30 cellular contexts compared by ENCODE assay signal in the genomic region with DNA sequence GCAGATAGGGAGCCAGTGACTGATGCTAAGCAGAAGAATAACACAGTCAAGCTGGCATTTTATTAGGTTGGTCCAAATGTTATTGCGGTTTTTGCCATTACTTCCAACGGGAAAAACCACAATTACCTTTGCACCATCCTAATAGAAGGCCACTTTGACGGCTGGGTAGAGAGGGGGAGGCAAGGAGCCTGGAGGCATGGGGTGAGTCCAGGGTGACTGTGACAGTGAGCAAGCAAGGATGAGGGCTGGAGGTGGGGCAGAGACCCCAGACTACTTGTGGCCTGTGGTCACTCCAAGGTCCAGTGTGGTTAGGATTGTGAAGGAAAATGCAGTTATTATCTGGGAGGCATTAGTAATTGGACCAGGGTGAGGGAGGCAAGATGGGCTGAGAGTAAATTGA.
"Had no signal": no experiment of that assay in that cellular context is flagged by ENCODE, and none has a peak within 500 bp of the region (broad histone marks: within the 10 kb centered on the region; RNA-seq: fewer than 3 reads in every experiment).

No MANE protein-coding gene starts in this region.

- H3K9me3 ChIP-seq: neutrophil, pancreas, psoas muscle, suprapubic skin, testis, tibial artery, transverse colon, uterus had no signal

- H3K4me2 ChIP-seq: smooth muscle cell had no signal

- H3K27ac ChIP-seq: neutrophil, pancreas, psoas muscle, skin epidermis, spleen, suprapubic skin, testis, tibial artery, transverse colon, uterus had no signal

- H3K27ac Mint-ChIP-seq: naive thymus-derived CD8-positive, alpha-beta T cell; natural killer cell treated with Interleukin-12 subunit alpha and Interleukin-12 subunit beta and Interleukin-15 and Interleukin-18, amount 100 ng/mL, for 72 hours; nephron progenitor cell; stimulated activated memory B cell treated with anti-CD40 and anti-IgM and Interleukin-4, amounts not matched to agents 10 μg/mL and 1 μg/mL and 100 μg/mL, for 72 hours; type B pancreatic cell had no signal

- H3K4me3 ChIP-seq: pancreas, psoas muscle, skin epidermis, smooth muscle cell, spleen, suprapubic skin, testis, tibial artery, transverse colon, uterus had no signal

- FAIRE-seq: pancreas had no signal

- H3K36me3 ChIP-seq: neutrophil, pancreas, spleen, suprapubic skin, tibial artery, transverse colon, uterus had no signal

- DNase-seq: naive B cell; naive thymus-derived CD8-positive, alpha-beta T cell; nephron progenitor cell; nucleus accumbens; pancreas; psoas muscle; right cardiac atrium; spleen; stimulated activated CD4-positive, alpha-beta T cell treated with anti-CD3 and anti-CD28 coated beads, Interleukin-12 subunit alpha, Interleukin-12 subunit beta, amount 100 ng/mL, for 4 hours; stimulated activated CD4-positive, alpha-beta T cell treated with anti-CD3 and anti-CD28 coated beads, Interleukin-1b, Interleukin-23, amount 100 ng/mL, for 48 hours; stimulated activated CD4-positive, alpha-beta T cell treated with anti-CD3 and anti-CD28 coated beads, Interleukin-4, amount 100 ng/mL, for 1 hour; stimulated activated CD4-positive, alpha-beta T cell treated with anti-CD3 and anti-CD28 coated beads, Interleukin-4, amount 100 ng/mL, for 4 hours; stimulated activated CD8-positive, alpha-beta memory T cell treated with anti-CD3 and anti-CD28 coated beads, Interleukin-4, amount 100 ng/mL, for 48 hours; stimulated activated naive CD4-positive, alpha-beta T cell; stimulated activated naive CD8-positive, alpha-beta T cell treated with anti-CD3 and anti-CD28 coated beads, Interleukin-15, amount 100 ng/mL, for 72 hours; stimulated activated naive CD8-positive, alpha-beta T cell treated with anti-CD3 and anti-CD28 coated beads, Interleukin-15, Interleukin-2, amounts not matched to agents 100 U/mL and 50 U/mL, for 24 hours; substantia nigra; testis; tibial artery; transverse colon; uterus had no signal

- H3K4me1 Mint-ChIP-seq: naive B cell; naive thymus-derived CD8-positive, alpha-beta T cell; nephron progenitor cell; neural crest cell; stimulated activated memory B cell treated with anti-CD40 and anti-IgM and Interleukin-4, amounts not matched to agents 10 μg/mL and 1 μg/mL and 100 μg/mL, for 72 hours; stimulated activated naive CD8-positive, alpha-beta T cell treated with anti-CD3 and anti-CD28 coated beads, Interleukin-15, amount 100 ng/mL, for 72 hours had no signal

- H3K36me3 Mint-ChIP-seq: naive B cell; naive thymus-derived CD8-positive, alpha-beta T cell; natural killer cell treated with Interleukin-12 subunit alpha and Interleukin-12 subunit beta and Interleukin-15 and Interleukin-18, amount 100 ng/mL, for 72 hours; stimulated activated memory B cell treated with anti-CD40 and anti-IgM and Interleukin-4, amounts not matched to agents 10 μg/mL and 1 μg/mL and 100 μg/mL, for 72 hours had no signal

- H3K27me3 ChIP-seq: neutrophil, pancreas, testis, transverse colon, uterus had no signal

- ATAC-seq: naive thymus-derived CD8-positive, alpha-beta T cell; natural killer cell treated with Interleukin-12 subunit alpha and Interleukin-12 subunit beta and Interleukin-15 and Interleukin-18, amount 100 ng/mL, for 72 hours; pancreas; psoas muscle; right cardiac atrium; sciatic nerve; stimulated activated memory B cell treated with anti-CD40 and anti-IgM and Interleukin-4, amounts not matched to agents 10 μg/mL and 1 μg/mL and 100 μg/mL, for 72 hours; stimulated activated naive CD8-positive, alpha-beta T cell treated with anti-CD3 and anti-CD28 coated beads, Interleukin-15, amount 100 ng/mL, for 72 hours; stimulated activated naive CD8-positive, alpha-beta T cell treated with anti-CD3 and anti-CD28 coated beads, Interleukin-15, Interleukin-2, amounts not matched to agents 100 U/mL and 50 U/mL, for 24 hours had no signal

- H3K4me3 Mint-ChIP-seq: naive B cell; naive thymus-derived CD8-positive, alpha-beta T cell; natural killer cell treated with Interleukin-12 subunit alpha and Interleukin-12 subunit beta and Interleukin-15 and Interleukin-18, amount 100 ng/mL, for 72 hours; nephron progenitor cell; neural crest cell; stimulated activated memory B cell treated with anti-CD40 and anti-IgM and Interleukin-4, amounts not matched to agents 10 μg/mL and 1 μg/mL and 100 μg/mL, for 72 hours; stimulated activated naive CD8-positive, alpha-beta T cell treated with anti-CD3 and anti-CD28 coated beads, Interleukin-15, amount 100 ng/mL, for 72 hours; type B pancreatic cell had no signal

- H3K4me1 ChIP-seq: pancreas, psoas muscle, spleen, suprapubic skin, testis, tibial artery, transverse colon, uterus had no signal

- H3K9me3 Mint-ChIP-seq: natural killer cell treated with Interleukin-12 subunit alpha and Interleukin-12 subunit beta and Interleukin-15 and Interleukin-18, amount 100 ng/mL, for 72 hours; nephron progenitor cell; neural crest cell; type B pancreatic cell had no signal
